8 cellular contexts compared by ENCODE assay signal in the genomic region with DNA sequence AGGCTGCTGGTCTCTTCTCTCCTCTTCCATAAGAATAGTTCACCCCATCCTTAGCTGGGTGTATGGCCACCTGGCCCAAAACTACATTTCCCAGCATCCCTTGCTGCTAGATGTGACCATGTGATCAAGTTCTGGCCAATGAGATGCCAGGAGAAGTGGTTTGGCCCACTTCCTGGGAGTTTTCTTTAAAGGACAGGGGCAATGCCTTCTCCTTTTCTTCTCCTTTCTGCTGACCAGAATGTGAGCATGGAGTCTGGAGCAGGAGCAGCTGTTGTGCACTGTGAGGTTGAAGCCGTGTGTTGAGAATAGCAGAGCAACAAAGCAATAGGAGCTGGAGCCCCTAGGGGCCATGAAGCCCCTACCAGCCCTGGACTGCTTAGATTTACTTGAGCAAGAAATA. TPM values are rescaled to one million over a fixed set of nuclear protein-coding genes. Genes with fewer than 3 reads are reported as not detected.
A peak's percentile ranks its signal among the peaks of the same experiment; 100 is the strongest.
DNase-seq lines count a peak whose midpoint lies in the region; ATAC-seq, FAIRE-seq and TF ChIP-seq lines count a peak whose summit lies in the region.

No MANE protein-coding gene starts in this region.

- H3K27ac ChIP-seq in H1 (ENCODE audit: low read depth, low read length) (no peak overlapping the region), substantia nigra (ENCODE audit: low read depth, low read length, poor library complexity, severe bottlenecking) (no peak overlapping the region)

- ATAC-seq in GM21390 (IDR thresholded peaks at IDR 0.05; ENCODE audit: unreplicated experiment) (peak; percentile 48), GM19023 (IDR thresholded peaks at IDR 0.05; ENCODE audit: unreplicated experiment) (no peak)

- H3K79me2 ChIP-seq in H1 (ENCODE audit: control insufficient read depth in 1 of 2, insufficient read depth in 2 of 2, low read length in 2 of 2): no peaks in the 10 kb centered on the region

- H2BK12ac ChIP-seq in H1 (ENCODE audit: low read depth, low read length): peak overlapping the region; percentile 62; the same call in 1 of the 2 replicates

- peak overlapping the region; percentile 96; the same call in 1 of the 2 replicates for H2BK15ac ChIP-seq in H1 (ENCODE audit: low read length)

- FAIRE-seq in H1 (lab: Jason Lieb, UNC): peak; percentile 76

- peak overlapping the region; percentile 82; the same call in 1 of the 2 replicates for H4K8ac ChIP-seq in H1 (ENCODE audit: extremely low read depth, insufficient read depth, low read length)

- no peak for TF ChIP-seq EP300 in H1 (IDR thresholded peaks at IDR 0.05; ENCODE audit: borderline replicate concordance in 1 of 2, low read depth in 2 of 2, low read length in 2 of 2)

- POLR2A ChIA-PET in H1 (lab: Charles Lee; ENCODE audit: partially characterized antibody): interaction anchor here (1.0 to 1.8 kb wide), 5 partner anchors 13 to 407 kb away, joined by 3 to 7 read pairs (median 3); no protein-coding TSS in a partner anchor

- H3K36me3 ChIP-seq in H1 (ENCODE audit: control insufficient read depth in 2 of 4, insufficient read depth in 4 of 4, low read length in 3 of 4): no peaks in the 10 kb centered on the region

- no peaks in the 10 kb centered on the region for H3K23me2 ChIP-seq in H1 (ENCODE audit: low read depth, low read length)

- H2BK20ac ChIP-seq in H1 (ENCODE audit: low read length): no peak overlapping the region

- H4K20me1 ChIP-seq in H1 (replicated peaks in 1 of 2; ENCODE audit: control insufficient read depth in 1 of 2, insufficient read depth in 2 of 2, low read length in 2 of 2): no peaks in the 10 kb centered on the region

- TF ChIP-seq POLR2A in H1 (IDR thresholded peaks at IDR 0.05; ENCODE audit: control extremely low read depth in 1 of 2, low read depth in 2 of 2, low read length in 2 of 2): no peak

- no peaks in the 10 kb centered on the region; a peak in 1 of 7 replicates for H3K27me3 ChIP-seq in H1 (replicated peaks in 1 of 4; ENCODE audit: control insufficient read depth in 3 of 4, extremely low read depth in 1 of 4, insufficient read depth in 3 of 4, low read length in 3 of 4)

- H3K9ac ChIP-seq in H1 (replicated peaks in 1 of 4; ENCODE audit: extremely low read depth in 1 of 4, low read depth in 3 of 4, low read length in 3 of 4): no peak overlapping the region

- peaks cover 0 to 8% (median 1%) of the 10 kb centered on the region in 4 experiments; a peak in 3 of 7 replicates for H3K4me1 ChIP-seq in H1 (replicated peaks in 1 of 4; ENCODE audit: control insufficient read depth in 3 of 4, insufficient read depth in 4 of 4, low read length in 3 of 4)

- peak overlapping the region; percentile 69 for H2AFZ ChIP-seq in H1 (ENCODE audit: low read length)

- peak overlapping the region; percentile 70; the same call in 1 of the 2 replicates for H2AK5ac ChIP-seq in H1 (ENCODE audit: low read depth, low read length)

- DNase-seq in CD1c-positive myeloid dendritic cell (ENCODE audit: extremely low spot score) (peak; percentile 83), NCI-H226 (peak; percentile 56), H1 (ENCODE audit: low read depth in 1 of 2, low spot score in 2 of 2) (peak in 1 of 2 experiments; percentile 71), midbrain (lab: John Stamatoyannopoulos, UW) (peak; percentile 74), substantia nigra (lab: John Stamatoyannopoulos, UW) (peak in 30 of 49 donors; percentile 13 to 76 (median 40))
- peak; percentile 51 to 70 for DNase-seq in activated CD4-positive, alpha-beta T cell treated with anti-CD3 and anti-CD28 coated beads, Interleukin-2, amount 50 U/mL, for 48 hours

- peak overlapping the region; percentile 84 for H3K18ac ChIP-seq in H1 (ENCODE audit: extremely low read depth, low read length)

- no peak overlapping the region for H3K56ac ChIP-seq in H1 (replicated peaks; ENCODE audit: insufficient read length, low read depth, low read length)

- H3K14ac ChIP-seq in H1 (ENCODE audit: insufficient read length): no peak overlapping the region

- no peak overlapping the region for H3K4me3 ChIP-seq in H1 (ENCODE audit: extremely low read depth in 1 of 4, insufficient read depth in 2 of 4, low read depth in 3 of 4, low read length in 4 of 4)

- 87% methylated on average over 1 of the region's 1 CpG; no CpG with 5 or more reads in 1 of the 2 experiments for WGBS in H1 (ENCODE audit: extremely low coverage in 1 of 2, insufficient coverage in 1 of 2, insufficient read length in 1 of 2, insufficient replicate concordance in 2 of 2, low coverage in 1 of 2, low lambda C conversion rate in 2 of 2, missing lambda C conversion rate in 1 of 2), 2 experiments

- H2BK120ac ChIP-seq in H1 (replicated peaks; ENCODE audit: low read depth, low read length): no peak overlapping the region

- no peak overlapping the region for H3K4ac ChIP-seq in H1 (replicated peaks; ENCODE audit: insufficient read length, low read depth, low read length)

- H4K5ac ChIP-seq in H1 (ENCODE audit: insufficient read length, low read depth, low read length): peak overlapping the region; percentile 64

- peak overlapping the region; percentile 59 for H4K91ac ChIP-seq in H1 (replicated peaks; ENCODE audit: insufficient read length, low read length)

- H3K9me3 ChIP-seq in H1 (ENCODE audit: insufficient read depth in 2 of 2, low read depth in 1 of 2, low read length in 1 of 2): no peaks in the 10 kb centered on the region

- H2BK5ac ChIP-seq in H1 (ENCODE audit: low read depth, low read length): peak overlapping the region; percentile 47; the same call in 1 of the 2 replicates

- TF ChIP-seq RAD21 in H1 (IDR thresholded peaks at IDR 0.05 in 1 of 2, conservative IDR thresholded peaks at IDR 0.05 in 1 of 2; ENCODE audit: low read depth in 2 of 2, low read length in 2 of 2): no peak

- H3K4me2 ChIP-seq in H1 (ENCODE audit: insufficient read depth in 1 of 2, low read depth in 2 of 2, low read length in 2 of 2): 0 out of 4 replicates have a peak overlapping the region, but pooled peaks of 1 of the 2 experiments have one; percentile 32

- CTCF ChIA-PET in H1 (lab: Charles Lee; ENCODE audit: partially characterized antibody): interaction anchor here (0.6 to 7.0 kb wide), 10 partner anchors 9 to 1594 kb away, joined by 3 to 37 read pairs (median 4); no protein-coding TSS in a partner anchor

- no peaks in the 10 kb centered on the region for H3K79me1 ChIP-seq in H1 (ENCODE audit: low read depth, low read length)

- H3K23ac ChIP-seq in H1 (ENCODE audit: insufficient read length): no peak overlapping the region

- TF ChIP-seq CTCF in H1 (IDR thresholded peaks at IDR 0.05; ENCODE audit: control extremely low read depth in 1 of 3, insufficient read depth in 1 of 3, low read depth in 1 of 3, low read length in 3 of 3): no peak

TF ChIP-seq in H1, 55 proteins besides CTCF, POLR2A, EP300 and RAD21 (continues in another document):
- peak; percentile 47; the same call in 1 of the 2 replicates for TF ChIP-seq SP1 (IDR thresholded peaks at IDR 0.05; ENCODE audit: low read depth, low read length)
- peak; percentile 85 for TF ChIP-seq YY1 (IDR thresholded peaks at IDR 0.05; ENCODE audit: low read depth, low read length)
- no peak for TF ChIP-seq SUZ12 (IDR thresholded peaks at IDR 0.05; ENCODE audit: low read length)
- TF ChIP-seq, protein P1, sequence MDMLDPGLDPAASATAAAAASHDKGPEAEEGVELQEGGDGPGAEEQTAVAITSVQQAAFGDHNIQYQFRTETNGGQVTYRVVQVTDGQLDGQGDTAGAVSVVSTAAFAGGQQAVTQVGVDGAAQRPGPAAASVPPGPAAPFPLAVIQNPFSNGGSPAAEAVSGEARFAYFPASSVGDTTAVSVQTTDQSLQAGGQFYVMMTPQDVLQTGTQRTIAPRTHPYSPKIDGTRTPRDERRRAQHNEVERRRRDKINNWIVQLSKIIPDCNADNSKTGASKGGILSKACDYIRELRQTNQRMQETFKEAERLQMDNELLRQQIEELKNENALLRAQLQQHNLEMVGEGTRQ (IDR thresholded peaks at IDR 0.05; ENCODE audit: low read length): peak; percentile 90
- no peak for TF ChIP-seq SIN3A (conservative IDR thresholded peaks at IDR 0.05 in 1 of 2, IDR thresholded peaks at IDR 0.05 in 1 of 2; ENCODE audit: low read depth in 1 of 2, low read length in 2 of 2)
- TF ChIP-seq RXRA (IDR thresholded peaks at IDR 0.05; ENCODE audit: insufficient read depth, low read depth, low read length): no peak
- peak; percentile 90 for TF ChIP-seq SIX5 (IDR thresholded peaks at IDR 0.05; ENCODE audit: low read depth, low read length)
- 0 out of 2 replicates have a peak, but pooled peaks have one; percentile 16 for TF ChIP-seq CHD2 (IDR thresholded peaks at IDR 0.05; ENCODE audit: low read length)

RNA-seq across cellular contexts. Expression of a gene that starts 36.8 kb away (rescaled TPM):
- not detected in 2 replicates for total RNA-seq in H1 (2021; fragmentation: NEBNext Ultra II Directional; extraction: Animal tissue kit (Norgen Biotek cat#: 25700))
- not detected in 2 replicates for polyA plus RNA-seq in H1 (2011; rRNA removed)
- polyA plus RNA-seq in H1 (2011; cell fraction: cytosol; rRNA removed): not detected
- polyA plus RNA-seq in H1 (2011; cell fraction: nucleus; rRNA removed): 0.17 TPM
- polyA plus RNA-seq in H1 (2012, experiment 1 of 2): not detected in 4 replicates
- polyA plus RNA-seq in H1 (2012, experiment 2 of 2): not detected
- not detected for polyA plus RNA-seq in H1 (2013, experiment 1 of 2)
- polyA plus RNA-seq in H1 (2013, experiment 2 of 2): not detected
- polyA minus RNA-seq in H1 (2011; rRNA and poly(A)+ RNA removed): not detected in 2 replicates
- polyA minus RNA-seq in H1 (2011; cell fraction: cytosol; rRNA and poly(A)+ RNA removed): not detected
- polyA minus RNA-seq in H1 (2011; cell fraction: nucleus; rRNA and poly(A)+ RNA removed): 0.40 TPM

RNA-seq across cellular contexts. Expression of a gene that starts 41.8 kb away (rescaled TPM):
- 66.1 and 70.2 TPM in 2 replicates for total RNA-seq in H1 (2021; fragmentation: NEBNext Ultra II Directional; extraction: Animal tissue kit (Norgen Biotek cat#: 25700))
- 66.8 and 72.0 TPM in 2 replicates for polyA plus RNA-seq in H1 (2011; rRNA removed)
- 74.2 TPM for polyA plus RNA-seq in H1 (2011; cell fraction: cytosol; rRNA removed)
- 49.9 TPM for polyA plus RNA-seq in H1 (2011; cell fraction: nucleus; rRNA removed)
- 50.4 to 65.9 TPM (median 63.1 TPM) in 4 replicates for polyA plus RNA-seq in H1 (2012, experiment 1 of 2)
- 54.6 TPM for polyA plus RNA-seq in H1 (2012, experiment 2 of 2)
- 37.6 TPM for polyA plus RNA-seq in H1 (2013, experiment 1 of 2)
- polyA plus RNA-seq in H1 (2013, experiment 2 of 2): 37.1 TPM
- 27.6 and 39.4 TPM in 2 replicates for polyA minus RNA-seq in H1 (2011; rRNA and poly(A)+ RNA removed)
- 13.7 TPM for polyA minus RNA-seq in H1 (2011; cell fraction: cytosol; rRNA and poly(A)+ RNA removed)
- polyA minus RNA-seq in H1 (2011; cell fraction: nucleus; rRNA and poly(A)+ RNA removed): 22.0 TPM

RNA-seq across cellular contexts. Expression of a gene that starts 57.8 kb away (rescaled TPM):
- total RNA-seq in H1 (2021; fragmentation: NEBNext Ultra II Directional; extraction: Animal tissue kit (Norgen Biotek cat#: 25700)): 17.3 TPM in 2 replicates
- 14.0 and 19.7 TPM in 2 replicates for polyA plus RNA-seq in H1 (2011; rRNA removed)
- polyA plus RNA-seq in H1 (2011; cell fraction: cytosol; rRNA removed): 16.1 TPM
- polyA plus RNA-seq in H1 (2011; cell fraction: nucleus; rRNA removed): 28.1 TPM
- 9.6 to 16.5 TPM (median 14.9 TPM) in 4 replicates for polyA plus RNA-seq in H1 (2012, experiment 1 of 2)
- polyA plus RNA-seq in H1 (2012, experiment 2 of 2): 14.4 TPM
- 12.1 TPM for polyA plus RNA-seq in H1 (2013, experiment 1 of 2)
- 12.0 TPM for polyA plus RNA-seq in H1 (2013, experiment 2 of 2)
- polyA minus RNA-seq in H1 (2011; rRNA and poly(A)+ RNA removed): 8.4 and 11.0 TPM in 2 replicates
- 7.3 TPM for polyA minus RNA-seq in H1 (2011; cell fraction: cytosol; rRNA and poly(A)+ RNA removed)
- polyA minus RNA-seq in H1 (2011; cell fraction: nucleus; rRNA and poly(A)+ RNA removed): 9.7 TPM
